ENCODE assay signal across 1 cellular context in the genomic region with DNA sequence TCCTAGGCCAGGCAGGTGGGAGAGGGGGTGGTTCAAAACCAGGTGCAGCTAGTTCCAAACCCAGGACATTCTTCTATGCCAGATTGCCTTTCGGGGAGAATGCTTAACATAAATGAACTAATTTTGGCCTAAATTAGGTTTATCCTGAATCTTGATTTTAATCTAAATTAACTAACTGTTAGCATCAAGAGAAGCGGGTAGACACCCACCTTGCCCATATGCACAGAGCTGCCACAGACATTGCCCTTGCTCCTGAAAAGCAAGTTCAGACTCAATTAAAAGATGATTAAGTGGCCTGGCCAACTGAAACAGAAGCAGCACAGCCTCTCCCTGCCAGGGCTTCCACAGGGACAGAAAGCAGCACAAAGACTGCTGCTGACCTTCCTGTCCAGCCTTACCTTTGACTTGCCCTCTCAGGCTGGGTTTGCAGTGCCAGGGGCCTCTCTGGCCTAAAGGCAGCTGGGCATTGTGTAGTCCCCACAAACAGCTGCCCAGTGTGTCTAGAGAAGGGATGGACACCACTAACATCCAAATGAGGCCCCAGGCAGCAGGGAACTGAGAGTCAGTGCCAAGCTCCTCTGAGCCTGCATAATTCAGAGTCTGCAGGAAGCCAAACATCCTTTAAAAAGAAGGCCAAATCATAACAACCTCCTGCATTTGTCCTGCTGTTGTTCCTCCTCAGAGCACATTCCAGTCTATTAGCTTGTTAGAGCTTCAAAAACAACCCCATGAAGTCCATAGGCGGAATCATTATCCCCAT.
TF ChIP-seq lines count a peak whose summit lies in the region.

No MANE protein-coding gene starts in this region.

TF ChIP-seq in WTC11, 78 proteins besides CTCF, POLR2A, EP300 and RAD21 (continued from another document):
- TF ChIP-seq, protein P1, sequence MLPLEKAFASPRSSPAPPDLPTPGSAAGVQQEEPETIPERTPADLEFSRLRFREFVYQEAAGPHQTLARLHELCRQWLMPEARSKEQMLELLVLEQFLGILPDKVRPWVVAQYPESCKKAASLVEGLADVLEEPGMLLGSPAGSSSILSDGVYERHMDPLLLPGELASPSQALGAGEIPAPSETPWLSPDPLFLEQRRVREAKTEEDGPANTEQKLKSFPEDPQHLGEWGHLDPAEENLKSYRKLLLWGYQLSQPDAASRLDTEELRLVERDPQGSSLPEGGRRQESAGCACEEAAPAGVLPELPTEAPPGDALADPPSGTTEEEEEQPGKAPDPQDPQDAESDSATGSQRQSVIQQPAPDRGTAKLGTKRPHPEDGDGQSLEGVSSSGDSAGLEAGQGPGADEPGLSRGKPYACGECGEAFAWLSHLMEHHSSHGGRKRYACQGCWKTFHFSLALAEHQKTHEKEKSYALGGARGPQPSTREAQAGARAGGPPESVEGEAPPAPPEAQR (CRISPR knock-in tag; IDR thresholded peaks at IDR 0.05): no peak
- TF ChIP-seq, protein P2, sequence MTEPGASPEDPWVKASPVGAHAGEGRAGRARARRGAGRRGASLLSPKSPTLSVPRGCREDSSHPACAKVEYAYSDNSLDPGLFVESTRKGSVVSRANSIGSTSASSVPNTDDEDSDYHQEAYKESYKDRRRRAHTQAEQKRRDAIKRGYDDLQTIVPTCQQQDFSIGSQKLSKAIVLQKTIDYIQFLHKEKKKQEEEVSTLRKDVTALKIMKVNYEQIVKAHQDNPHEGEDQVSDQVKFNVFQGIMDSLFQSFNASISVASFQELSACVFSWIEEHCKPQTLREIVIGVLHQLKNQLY (CRISPR knock-in tag; IDR thresholded peaks at IDR 0.05): no peak
- no peak for TF ChIP-seq ZNF138 (CRISPR knock-in tag; conservative IDR thresholded peaks at IDR 0.05)
- TF ChIP-seq ZNF671 (CRISPR knock-in tag; IDR thresholded peaks at IDR 0.05): no peak
- TF ChIP-seq, protein P3, sequence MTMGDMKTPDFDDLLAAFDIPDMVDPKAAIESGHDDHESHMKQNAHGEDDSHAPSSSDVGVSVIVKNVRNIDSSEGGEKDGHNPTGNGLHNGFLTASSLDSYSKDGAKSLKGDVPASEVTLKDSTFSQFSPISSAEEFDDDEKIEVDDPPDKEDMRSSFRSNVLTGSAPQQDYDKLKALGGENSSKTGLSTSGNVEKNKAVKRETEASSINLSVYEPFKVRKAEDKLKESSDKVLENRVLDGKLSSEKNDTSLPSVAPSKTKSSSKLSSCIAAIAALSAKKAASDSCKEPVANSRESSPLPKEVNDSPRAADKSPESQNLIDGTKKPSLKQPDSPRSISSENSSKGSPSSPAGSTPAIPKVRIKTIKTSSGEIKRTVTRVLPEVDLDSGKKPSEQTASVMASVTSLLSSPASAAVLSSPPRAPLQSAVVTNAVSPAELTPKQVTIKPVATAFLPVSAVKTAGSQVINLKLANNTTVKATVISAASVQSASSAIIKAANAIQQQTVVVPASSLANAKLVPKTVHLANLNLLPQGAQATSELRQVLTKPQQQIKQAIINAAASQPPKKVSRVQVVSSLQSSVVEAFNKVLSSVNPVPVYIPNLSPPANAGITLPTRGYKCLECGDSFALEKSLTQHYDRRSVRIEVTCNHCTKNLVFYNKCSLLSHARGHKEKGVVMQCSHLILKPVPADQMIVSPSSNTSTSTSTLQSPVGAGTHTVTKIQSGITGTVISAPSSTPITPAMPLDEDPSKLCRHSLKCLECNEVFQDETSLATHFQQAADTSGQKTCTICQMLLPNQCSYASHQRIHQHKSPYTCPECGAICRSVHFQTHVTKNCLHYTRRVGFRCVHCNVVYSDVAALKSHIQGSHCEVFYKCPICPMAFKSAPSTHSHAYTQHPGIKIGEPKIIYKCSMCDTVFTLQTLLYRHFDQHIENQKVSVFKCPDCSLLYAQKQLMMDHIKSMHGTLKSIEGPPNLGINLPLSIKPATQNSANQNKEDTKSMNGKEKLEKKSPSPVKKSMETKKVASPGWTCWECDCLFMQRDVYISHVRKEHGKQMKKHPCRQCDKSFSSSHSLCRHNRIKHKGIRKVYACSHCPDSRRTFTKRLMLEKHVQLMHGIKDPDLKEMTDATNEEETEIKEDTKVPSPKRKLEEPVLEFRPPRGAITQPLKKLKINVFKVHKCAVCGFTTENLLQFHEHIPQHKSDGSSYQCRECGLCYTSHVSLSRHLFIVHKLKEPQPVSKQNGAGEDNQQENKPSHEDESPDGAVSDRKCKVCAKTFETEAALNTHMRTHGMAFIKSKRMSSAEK (CRISPR knock-in tag; IDR thresholded peaks at IDR 0.05; ENCODE audit: borderline replicate concordance): no peak
- TF ChIP-seq SMAD3 (CRISPR knock-in tag; IDR thresholded peaks at IDR 0.05; ENCODE audit: borderline replicate concordance): no peak
- TF ChIP-seq, protein P4, sequence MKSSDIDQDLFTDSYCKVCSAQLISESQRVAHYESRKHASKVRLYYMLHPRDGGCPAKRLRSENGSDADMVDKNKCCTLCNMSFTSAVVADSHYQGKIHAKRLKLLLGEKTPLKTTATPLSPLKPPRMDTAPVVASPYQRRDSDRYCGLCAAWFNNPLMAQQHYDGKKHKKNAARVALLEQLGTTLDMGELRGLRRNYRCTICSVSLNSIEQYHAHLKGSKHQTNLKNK (CRISPR knock-in tag; IDR thresholded peaks at IDR 0.05): no peak
- TF ChIP-seq, protein P5, sequence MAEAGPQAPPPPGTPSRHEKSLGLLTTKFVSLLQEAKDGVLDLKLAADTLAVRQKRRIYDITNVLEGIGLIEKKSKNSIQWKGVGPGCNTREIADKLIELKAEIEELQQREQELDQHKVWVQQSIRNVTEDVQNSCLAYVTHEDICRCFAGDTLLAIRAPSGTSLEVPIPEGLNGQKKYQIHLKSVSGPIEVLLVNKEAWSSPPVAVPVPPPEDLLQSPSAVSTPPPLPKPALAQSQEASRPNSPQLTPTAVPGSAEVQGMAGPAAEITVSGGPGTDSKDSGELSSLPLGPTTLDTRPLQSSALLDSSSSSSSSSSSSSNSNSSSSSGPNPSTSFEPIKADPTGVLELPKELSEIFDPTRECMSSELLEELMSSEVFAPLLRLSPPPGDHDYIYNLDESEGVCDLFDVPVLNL (CRISPR knock-in tag; IDR thresholded peaks at IDR 0.05; ENCODE audit: borderline replicate concordance, low read depth): no peak
- TF ChIP-seq TEAD4 (CRISPR knock-in tag; IDR thresholded peaks at IDR 0.05): no peak
- TF ChIP-seq HMGA2 (CRISPR knock-in tag; IDR thresholded peaks at IDR 0.05): no peak
- TF ChIP-seq ATF1 (CRISPR knock-in tag; IDR thresholded peaks at IDR 0.05): no peak
- TF ChIP-seq RORB (CRISPR knock-in tag; IDR thresholded peaks at IDR 0.05): no peak
- no peak for TF ChIP-seq ZNF219 (CRISPR knock-in tag; IDR thresholded peaks at IDR 0.05; ENCODE audit: borderline replicate concordance)
- TF ChIP-seq, protein P6, sequence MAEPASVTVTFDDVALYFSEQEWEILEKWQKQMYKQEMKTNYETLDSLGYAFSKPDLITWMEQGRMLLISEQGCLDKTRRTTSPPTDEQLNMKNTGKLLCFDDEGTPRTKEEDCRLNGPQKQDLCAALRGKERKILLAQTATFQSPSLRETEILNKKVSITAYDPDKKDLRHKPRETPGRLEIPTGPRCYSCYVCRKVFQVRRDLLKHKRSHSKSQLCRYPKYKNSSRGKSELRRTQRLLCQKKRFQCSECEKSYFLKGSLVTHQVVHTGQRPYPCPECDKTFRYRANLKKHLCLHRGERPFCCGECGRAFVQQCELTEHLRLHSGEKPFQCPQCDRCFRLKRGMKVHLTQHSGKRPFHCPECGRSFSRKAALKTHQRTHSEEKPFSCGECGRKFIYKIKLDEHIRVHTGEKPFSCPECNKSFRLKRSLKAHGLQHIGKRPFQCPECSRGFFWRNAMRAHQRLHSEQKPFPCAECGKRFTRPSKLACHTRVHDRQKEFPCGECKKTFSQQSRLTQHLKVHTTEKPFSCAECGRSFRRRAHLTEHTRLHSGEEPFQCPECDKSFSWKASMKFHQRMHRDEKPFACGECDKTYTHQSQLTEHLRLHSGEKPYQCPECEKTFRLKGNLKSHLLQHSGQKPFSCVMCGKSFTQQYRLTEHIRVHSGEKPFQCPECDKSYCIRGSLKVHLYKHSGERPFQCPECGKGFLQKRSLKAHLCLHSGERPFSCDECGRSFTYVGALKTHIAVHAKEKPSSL (CRISPR knock-in tag; conservative IDR thresholded peaks at IDR 0.05): no peak
